In genomic region chr4:153684182-153685073, GRCh38 we compare ENCODE assay signal across 8 cellular contexts. TPM values are rescaled to one million over a fixed set of nuclear protein-coding genes. Genes with fewer than 3 reads are reported as not detected.
DNase-seq lines count a peak whose midpoint lies in the region; ATAC-seq, FAIRE-seq and TF ChIP-seq lines count a peak whose summit lies in the region.

Gene TLR2 (plus strand): TSS chr4:153684280. CDS start chr4:153702908, 18,628 bp downstream.

- no peak for TF ChIP-seq CTCF in lung (IDR thresholded peaks at IDR 0.05; ENCODE audit: control extremely low read depth, extremely low read depth)

- peak within 1 kb of the TSS; percentile 87 for H3K4me3 Mint-ChIP-seq in dendritic cell treated with granulocyte-macrophage colony-stimulating factor and Interleukin-4, amounts not matched to agents 40 ng/mL and 50 ng/mL, for 4 days

- peaks cover 30% of the 10 kb centered on the region for H3K4me1 Mint-ChIP-seq in dendritic cell treated with granulocyte-macrophage colony-stimulating factor and Interleukin-4, amounts not matched to agents 40 ng/mL and 50 ng/mL, for 4 days (ENCODE audit: low read depth)

- H3K4me1 ChIP-seq in lung (ENCODE audit: control insufficient read depth in 2 of 2, insufficient read depth in 2 of 2, low read length in 2 of 2), result peaks cover 0 to 8% of the 10 kb centered on the region in 2 donors

- peak; percentile 90 for DNase-seq in CD1c-positive myeloid dendritic cell (ENCODE audit: extremely low spot score)
- peak; percentile 10 for DNase-seq in HTR-8/SVneo (ENCODE audit: insufficient read length, low spot score)
- peak; percentile 75 for DNase-seq in activated CD4-positive, alpha-beta T cell treated with anti-CD3 and anti-CD28 coated beads for 48 hours
- peak; percentile 85 for DNase-seq in lung (ENCODE audit: low spot score)
- DNase-seq in stimulated activated CD4-positive, alpha-beta T cell treated with anti-CD3 and anti-CD28 coated beads, TNF-alpha, amount 100 ng/mL, for 24 hours (ENCODE audit: low read depth in 3 of 3), result peak; percentile 38 to 67 (median 42)
- no peak for DNase-seq in cerebellar nuclear complex (lab: John Stamatoyannopoulos, UW)

- peak within 1 kb of the TSS in 1 of 2 donors; percentile 84 for H3K27ac ChIP-seq in lung (ENCODE audit: low read depth in 1 of 2, low read length in 1 of 2)

- no peaks in the 10 kb centered on the region for H3K27me3 ChIP-seq in lung (ENCODE audit: control insufficient read depth, insufficient read depth)

- H3K36me3 ChIP-seq in lung (ENCODE audit: control insufficient read depth in 2 of 2, insufficient read depth in 2 of 2, low read length in 2 of 2), result peaks cover 0 to 12% of the 10 kb centered on the region in 2 donors

- peaks cover 37% of the 10 kb centered on the region for H3K36me3 Mint-ChIP-seq in dendritic cell treated with granulocyte-macrophage colony-stimulating factor and Interleukin-4, amounts not matched to agents 40 ng/mL and 50 ng/mL, for 4 days (ENCODE audit: low read depth)

- peaks cover 4% of the 10 kb centered on the region for H3K27me3 Mint-ChIP-seq in dendritic cell treated with granulocyte-macrophage colony-stimulating factor and Interleukin-4, amounts not matched to agents 40 ng/mL and 50 ng/mL, for 4 days

- H3K9me3 Mint-ChIP-seq in dendritic cell treated with granulocyte-macrophage colony-stimulating factor and Interleukin-4, amounts not matched to agents 40 ng/mL and 50 ng/mL, for 4 days, result peaks cover 20% of the 10 kb centered on the region

- WGBS in lung, 2 donors, result 1% methylated on average over 45 to 79 of the region's 79 CpGs

- ATAC-seq in GM19463 (IDR thresholded peaks at IDR 0.05; ENCODE audit: unreplicated experiment), result peak; percentile 87
- peak; percentile 92 for ATAC-seq in lung (ENCODE audit: insufficient read depth, low FRiP score)

- peak within 1 kb of the TSS; percentile 76 for H3K4me3 ChIP-seq in lung

- peaks cover 4 to 6% of the 10 kb centered on the region in 2 donors for H3K9me3 ChIP-seq in lung (ENCODE audit: control insufficient read depth in 2 of 2, insufficient read depth in 1 of 2, low read length in 1 of 2)

- no peak for FAIRE-seq in HTR-8/SVneo (lab: Jason Lieb, UNC)

- intact Hi-C loops in dendritic cell treated with granulocyte-macrophage colony-stimulating factor and Interleukin-4, amounts not matched to agents 40 ng/mL and 50 ng/mL, for 4 days (cut with micrococcal nuclease), result loop anchor here (5.0 kb wide), 3 partner anchors 37 to 63 kb away; no protein-coding TSS in a partner anchor

- peak within 1 kb of the TSS; percentile 86 for H3K27ac Mint-ChIP-seq in dendritic cell treated with granulocyte-macrophage colony-stimulating factor and Interleukin-4, amounts not matched to agents 40 ng/mL and 50 ng/mL, for 4 days

RNA-seq across cellular contexts. Expression of gene TLR2, which starts in this region (rescaled TPM):
- 100 to 1,000 TPM in 1 of 2 donors, 10 to 100 TPM in 1; 93.6 to 186 TPM for total RNA-seq in lung
- 100 to 1,000 TPM in 1 of 2 donors, 10 to 100 TPM in 1; 27.5 to 190 TPM for polyA plus RNA-seq in lung

Comparison
In these comparisons a context has a peak if more than half of its experiments do, and no peak if none do; other contexts are left out.
1. DNase-seq: peak in CD1c-positive myeloid dendritic cell (single experiment), HTR-8/SVneo (single experiment), activated CD4-positive, alpha-beta T cell treated with anti-CD3 and anti-CD28 coated beads for 48 hours (single experiment), lung (single experiment) and stimulated activated CD4-positive, alpha-beta T cell treated with anti-CD3 and anti-CD28 coated beads, TNF-alpha, amount 100 ng/mL, for 24 hours (3 of 3); none in cerebellar nuclear complex (0 of 2).